ENCODE assay signal across 8 cellular contexts in genomic region chr14:69399750-69400149, GRCh38. TPM values are rescaled to one million over a fixed set of nuclear protein-coding genes. Genes with fewer than 3 reads are reported as not detected.
DNase-seq lines count a peak whose midpoint lies in the region; ATAC-seq and TF ChIP-seq lines count a peak whose summit lies in the region.

No MANE protein-coding gene starts in this region.

- H3K27me3 ChIP-seq in adipocyte (replicated peaks; ENCODE audit: control insufficient read depth, insufficient read depth, low read length): no peaks in the 10 kb centered on the region
- no peaks in the 10 kb centered on the region for H3K27me3 ChIP-seq in liver (ENCODE audit: control insufficient read depth in 4 of 4, insufficient read depth in 4 of 4, low read length in 3 of 4)
- H3K27me3 ChIP-seq in thymus (ENCODE audit: control insufficient read depth, insufficient read depth): no peaks in the 10 kb centered on the region
- H3K27me3 ChIP-seq in Peyer's patch: no peaks in the 10 kb centered on the region

- no peaks in the 10 kb centered on the region for H3K27me3 Mint-ChIP-seq in activated T-cell treated with anti-CD3 and anti-CD28 coated beads, Interleukin-2, amount 50 U/mL, for 4 hours (ENCODE audit: low read depth)

- H3K27ac ChIP-seq in liver (ENCODE audit: low read depth in 1 of 2, low read length in 2 of 2) (no peak overlapping the region), thymus (ENCODE audit: low read depth) (no peak overlapping the region), Peyer's patch (no peak overlapping the region)

- peak overlapping the region; percentile 94 for H3K9ac ChIP-seq in adipocyte (ENCODE audit: low read length)
- H3K9ac ChIP-seq in liver (ENCODE audit: low read depth in 1 of 2, low read length in 2 of 2): peak overlapping the region in 1 of 2 donors; percentile 96

- H3K4me3 Mint-ChIP-seq in activated T-cell treated with anti-CD3 and anti-CD28 coated beads, Interleukin-2, amount 50 U/mL, for 4 hours: peak overlapping the region; percentile 97

- no peak for ATAC-seq in activated T-cell treated with anti-CD3 and anti-CD28 coated beads, Interleukin-2, amount 50 U/mL, for 4 hours

- TF ChIP-seq RAD21 in liver (IDR thresholded peaks at IDR 0.05): no peak

- H3K4me3 ChIP-seq in adipocyte (ENCODE audit: low read length) (peak overlapping the region; percentile 96), liver (ENCODE audit: low read depth in 1 of 3, low read length in 3 of 3) (peak overlapping the region; percentile 89 to 100 (median 93)), thymus (ENCODE audit: low read length) (peak overlapping the region; percentile 83), Peyer's patch (peak overlapping the region in 2 of 4 donors; percentile 75 to 91)

- no peaks in the 10 kb centered on the region for H3K9me3 Mint-ChIP-seq in activated T-cell treated with anti-CD3 and anti-CD28 coated beads, Interleukin-2, amount 50 U/mL, for 4 hours

- peaks cover 26% of the 10 kb centered on the region for H3K36me3 Mint-ChIP-seq in activated T-cell treated with anti-CD3 and anti-CD28 coated beads, Interleukin-2, amount 50 U/mL, for 4 hours (ENCODE audit: insufficient read depth)

- DNase-seq in activated T-cell treated with anti-CD3 and anti-CD28 coated beads, Interleukin-2, amount 50 U/mL, for 4 hours: no peak
- DNase-seq in activated T-cell treated with anti-CD3 and anti-CD28 coated beads, Interleukin-2, amount 50 U/mL, for 1 hour: no peak
- DNase-seq in adipocyte (ENCODE audit: low read depth) (no peak), NCI-H2196 treated with DMSO at 0.1 percent for 48 hours (lab: John Stamatoyannopoulos, UW; ENCODE audit: unreplicated experiment) (no peak), Peyer's patch (no peak), ureter (ENCODE audit: low spot score) (no peak)

- 95% methylated on average over 8 of the region's 8 CpGs for WGBS in liver
- 96% methylated on average over 8 of the region's 8 CpGs for WGBS in thymus

- TF ChIP-seq CTCF in liver (IDR thresholded peaks at IDR 0.05; ENCODE audit: low read depth, low read length, missing input control): no peak
- TF ChIP-seq CTCF in Peyer's patch (IDR thresholded peaks at IDR 0.05): no peak

- no peak for TF ChIP-seq POLR2A in Peyer's patch (IDR thresholded peaks at IDR 0.05)

- peaks cover 45% of the 10 kb centered on the region for H3K4me1 ChIP-seq in adipocyte (ENCODE audit: control insufficient read depth, insufficient read depth, low read length)
- peaks cover 5 to 37% (median 33%) of the 10 kb centered on the region in 4 donors for H3K4me1 ChIP-seq in liver (ENCODE audit: control insufficient read depth in 4 of 4, insufficient read depth in 4 of 4, low read length in 3 of 4)
- H3K4me1 ChIP-seq in thymus (ENCODE audit: control insufficient read depth, insufficient read depth, low read length): peaks cover 23% of the 10 kb centered on the region
- H3K4me1 ChIP-seq in Peyer's patch: peaks cover 3 to 44% (median 12%) of the 10 kb centered on the region in 4 donors

- H3K4me1 Mint-ChIP-seq in activated T-cell treated with anti-CD3 and anti-CD28 coated beads, Interleukin-2, amount 50 U/mL, for 4 hours (ENCODE audit: low read depth): peaks cover 57% of the 10 kb centered on the region

- H3K36me3 ChIP-seq in adipocyte (ENCODE audit: control insufficient read depth, insufficient read depth, low read length, severe bottlenecking): peaks cover 18% of the 10 kb centered on the region
- peaks cover 0 to 14% (median 8%) of the 10 kb centered on the region in 4 donors for H3K36me3 ChIP-seq in liver (ENCODE audit: control insufficient read depth in 4 of 4, insufficient read depth in 3 of 4, low read depth in 1 of 4, low read length in 3 of 4)
- H3K36me3 ChIP-seq in thymus (ENCODE audit: control insufficient read depth, insufficient read depth): peaks cover 3% of the 10 kb centered on the region
- H3K36me3 ChIP-seq in Peyer's patch: peaks cover 0 to 16% (median 0%) of the 10 kb centered on the region in 3 donors

- H3K9me3 ChIP-seq in adipocyte (ENCODE audit: control insufficient read depth, low read length) (no peaks in the 10 kb centered on the region), liver (ENCODE audit: control insufficient read depth in 4 of 4, low read length in 3 of 4) (no peaks in the 10 kb centered on the region), thymus (ENCODE audit: control insufficient read depth) (no peaks in the 10 kb centered on the region), Peyer's patch (no peaks in the 10 kb centered on the region)

TF ChIP-seq in liver, 16 proteins besides CTCF, POLR2A, EP300 and RAD21:
- TF ChIP-seq ATF3 (IDR thresholded peaks at IDR 0.05): no peak
- TF ChIP-seq REST (IDR thresholded peaks at IDR 0.05): no peak
- no peak for TF ChIP-seq MAX (IDR thresholded peaks at IDR 0.05)
- TF ChIP-seq SP1 (IDR thresholded peaks at IDR 0.05): no peak
- TF ChIP-seq JUND (IDR thresholded peaks at IDR 0.05): no peak
- no peak for TF ChIP-seq FOXA1 (IDR thresholded peaks at IDR 0.05)
- no peak for TF ChIP-seq NR2F2 (IDR thresholded peaks at IDR 0.05)
- no peak for TF ChIP-seq HNF4A (conservative IDR thresholded peaks at IDR 0.05)
- TF ChIP-seq TAF1 (conservative IDR thresholded peaks at IDR 0.05): no peak
- no peak for TF ChIP-seq HNF4G (IDR thresholded peaks at IDR 0.05)
- no peak for TF ChIP-seq RXRA (IDR thresholded peaks at IDR 0.05)
- no peak for TF ChIP-seq FOXA2 (IDR thresholded peaks at IDR 0.05)

RNA-seq across cellular contexts. Expression of gene SLC39A9, which starts 1.3 kb away (rescaled TPM):
- total RNA-seq in activated T-cell treated with anti-CD3 and anti-CD28 coated beads, Interleukin-2, amount 50 U/mL, for 4 hours: 10 to 100 TPM; 44.0 to 49.6 (median 44.9) TPM
- total RNA-seq in liver (100 to 1,000 TPM in 1 of 2 donors, 10 to 100 TPM in 1; 55.6 to 140 TPM), Peyer's patch (100 to 1,000 TPM in 1 of 4 donors, 10 to 100 TPM in 3; 30.5 to 113 (median 77.9) TPM), ureter (66.4 TPM)
- polyA plus RNA-seq in liver (10 to 100 TPM; 28.7 to 30.6 TPM), thymus (21.8 TPM)

RNA-seq across cellular contexts. Expression of gene ERH, which starts 1.7 kb away (rescaled TPM):
- total RNA-seq in activated T-cell treated with anti-CD3 and anti-CD28 coated beads, Interleukin-2, amount 50 U/mL, for 4 hours: 100 to 1,000 TPM; 366 to 396 (median 372) TPM
- total RNA-seq in liver: 10 to 100 TPM; 56.5 to 78.0 TPM
- polyA plus RNA-seq in liver: 10 to 100 TPM; 49.2 to 70.3 TPM
- 190 TPM for polyA plus RNA-seq in thymus
- 10 to 100 TPM; 35.2 to 99.9 (median 50.4) TPM for total RNA-seq in Peyer's patch
- total RNA-seq in ureter: 219 TPM
